ENCODE assay signal across 8 cellular contexts in the genomic region with DNA sequence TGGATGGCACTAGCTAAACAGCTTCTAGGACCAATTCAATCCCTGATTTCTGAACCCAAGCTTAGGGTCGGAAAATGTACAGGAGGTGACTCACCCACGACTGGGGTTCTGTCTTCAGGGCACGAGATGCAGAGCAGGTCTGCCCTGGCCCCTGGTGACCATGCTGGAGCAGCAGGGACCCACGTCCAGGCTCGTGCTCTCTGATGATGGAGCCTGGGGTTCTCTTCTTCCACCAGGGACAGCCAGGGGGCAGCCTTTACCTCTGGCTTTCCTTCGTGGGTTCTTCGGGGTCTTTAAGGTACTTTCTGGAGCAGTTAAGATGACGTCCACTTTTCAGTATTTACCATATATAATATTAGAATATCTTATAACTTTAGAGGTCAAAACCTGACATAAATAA. TPM values are rescaled to one million over a fixed set of nuclear protein-coding genes. Genes with fewer than 3 reads are reported as not detected.
A peak's percentile ranks its signal among the peaks of the same experiment; 100 is the strongest.
DNase-seq lines count a peak whose midpoint lies in the region; ATAC-seq, FAIRE-seq and TF ChIP-seq lines count a peak whose summit lies in the region.

No MANE protein-coding gene starts in this region.

- FAIRE-seq in A549 (lab: Jason Lieb, UNC): no peak

- H3K4me3 ChIP-seq in A549 (no peak overlapping the region), OCI-LY7 (ENCODE audit: low read depth, low read length, poor library complexity, severe bottlenecking) (no peak overlapping the region), colonic mucosa (no peak overlapping the region)

- intact Hi-C loops in OCI-LY7 (cut with micrococcal nuclease; ENCODE audit: unreplicated experiment): no loop called here
- intact Hi-C loops in colonic mucosa (cut with DNase I): loop anchor here (5.0 to 10.0 kb wide), 3 partner anchors 165 to 385 kb away; no protein-coding TSS in a partner anchor

- DNase-seq in A549 (ENCODE audit: low read depth in 1 of 2, low spot score in 1 of 2): peak in 1 of 2 experiments; percentile 27
- peak; percentile 31 for DNase-seq in EL
- peak; percentile 27 for DNase-seq in OCI-LY7 (ENCODE audit: low spot score)
- DNase-seq in colonic mucosa: no peak
- DNase-seq in retina: peak; percentile 73

- no peaks in the 10 kb centered on the region for H3K79me2 ChIP-seq in OCI-LY7 (ENCODE audit: insufficient read depth, low read depth, low read length)

- TF ChIP-seq RAD21 in A549 (conservative IDR thresholded peaks at IDR 0.05 in 1 of 2, IDR thresholded peaks at IDR 0.05 in 1 of 2): peak; percentile 15 to 26; a peak in 1 of 5 replicates

- peaks cover 6% of the 10 kb centered on the region; the same call in 1 of the 3 replicates for H3K4me1 ChIP-seq in A549
- peaks cover 31% of the 10 kb centered on the region for H3K4me1 ChIP-seq in OCI-LY7 (ENCODE audit: insufficient read depth, low read length, poor library complexity, severe bottlenecking)
- peaks cover 15% of the 10 kb centered on the region for H3K4me1 ChIP-seq in colonic mucosa

- 25% methylated on average over 8 of the region's 8 CpGs for WGBS in A549 (ENCODE audit: missing lambda C conversion rate)

- no peak overlapping the region for H2AFZ ChIP-seq in OCI-LY7 (ENCODE audit: low read length)

- H3K27me3 ChIP-seq in colonic mucosa: peaks cover 20% of the 10 kb centered on the region

- H3K9me3 ChIP-seq in A549 (peaks cover 15% of the 10 kb centered on the region), OCI-LY7 (ENCODE audit: low read length) (no peaks in the 10 kb centered on the region), colonic mucosa (no peaks in the 10 kb centered on the region)

- no peaks in the 10 kb centered on the region for H4K20me1 ChIP-seq in OCI-LY7 (ENCODE audit: insufficient read depth, low read length)

- TF ChIP-seq CTCF in A549 (IDR thresholded peaks at IDR 0.05): peak; percentile 31; the same call in 1 of the 3 replicates
- TF ChIP-seq CTCF in OCI-LY7 (conservative IDR thresholded peaks at IDR 0.05; ENCODE audit: low read length): peak; percentile 78
- peak; percentile 37 for TF ChIP-seq CTCF in colonic mucosa (IDR thresholded peaks at IDR 0.05)

- peak in 1 of 2 experiments; percentile 16; a peak in 1 of 6 replicates for ATAC-seq in A549
- no peak for ATAC-seq in GM21723 (IDR thresholded peaks at IDR 0.05; ENCODE audit: unreplicated experiment)
- ATAC-seq in GM18498 (IDR thresholded peaks at IDR 0.05; ENCODE audit: unreplicated experiment): no peak
- ATAC-seq in HG02840 (IDR thresholded peaks at IDR 0.05; ENCODE audit: low FRiP score, unreplicated experiment): no peak

- no peak overlapping the region for H3K9ac ChIP-seq in colonic mucosa (ENCODE audit: low read depth in 2 of 2, low read length in 2 of 2)

- CTCF ChIA-PET in A549 (lab: Yijun Ruan, JAX) (interaction anchor here (0.6 to 3.8 kb wide), 10 partner anchors 20 to 561 kb away, joined by 3 to 28 read pairs (median 4); no protein-coding TSS in a partner anchor), OCI-LY7 (lab: Charles Lee; ENCODE audit: unreplicated experiment) (interaction anchor here (0.5 to 1.0 kb wide), 2 partner anchors 105 to 156 kb away, joined by 3 to 4 read pairs; no protein-coding TSS in a partner anchor)

- H3K36me3 ChIP-seq in OCI-LY7 (ENCODE audit: insufficient read depth, low read length) (no peaks in the 10 kb centered on the region), colonic mucosa (no peaks in the 10 kb centered on the region)

- no peak for TF ChIP-seq EP300 in A549 (IDR thresholded peaks at IDR 0.05)

- no peak for TF ChIP-seq POLR2A in A549 (IDR thresholded peaks at IDR 0.05; ENCODE audit: low read length)

- no peak overlapping the region for H3K4me2 ChIP-seq in A549
- no peak overlapping the region; the same call in 1 of the 2 replicates for H3K4me2 ChIP-seq in OCI-LY7 (ENCODE audit: low read length)

- no peaks in the 10 kb centered on the region for H3K9me2 ChIP-seq in OCI-LY7 (ENCODE audit: insufficient read depth, low read length)

- no TSS peak for BruUV-seq in OCI-LY7 (replicated peaks; lab: Mats Ljungman, UMichigan)

- POLR2A ChIA-PET in A549 (lab: Yijun Ruan, JAX) (no interaction called here), OCI-LY7 (lab: Charles Lee) (interaction anchor here (0.5 to 0.6 kb wide), 2 partner anchors 26 to 376 kb away, joined by 3 to 10 read pairs; no protein-coding TSS in a partner anchor)

- H3K27ac ChIP-seq in A549 (no peak overlapping the region), OCI-LY7 (ENCODE audit: low read depth, low read length, poor library complexity, severe bottlenecking) (no peak overlapping the region), colonic mucosa (no peak overlapping the region)

TF ChIP-seq in A549, 52 proteins besides CTCF, POLR2A, EP300 and RAD21:
- TF ChIP-seq, protein P1, sequence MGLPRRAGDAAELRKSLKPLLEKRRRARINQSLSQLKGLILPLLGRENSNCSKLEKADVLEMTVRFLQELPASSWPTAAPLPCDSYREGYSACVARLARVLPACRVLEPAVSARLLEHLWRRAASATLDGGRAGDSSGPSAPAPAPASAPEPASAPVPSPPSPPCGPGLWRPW (IDR thresholded peaks at IDR 0.05): no peak
- TF ChIP-seq FOSL2 (IDR thresholded peaks at IDR 0.05): no peak
- TF ChIP-seq FOSL2 (CRISPR knock-in tag; IDR thresholded peaks at IDR 0.05): 0 out of 2 replicates have a peak, but pooled peaks have one; percentile 37

RNA-seq across cellular contexts. Expression of gene CFAP77, which starts 2.1 kb away (rescaled TPM):
- polyA plus RNA-seq in A549 (2011; rRNA removed) (0.05 TPM in 1 of 2 replicates, not detected in the other), A549 (2017; fragmentation: RNase III; extraction: RNeasy Plus Mini Kit Qiagen cat#74134 plus additional on column Dnase treatment) (not detected in 3 replicates)
- polyA plus RNA-seq in A549 (2012; cell fraction: cytosol; rRNA removed): 0.04 TPM in 1 of 2 replicates, not detected in the other
- polyA plus RNA-seq in A549 (2012; cell fraction: nucleus; rRNA removed): not detected in 2 replicates
- polyA minus RNA-seq in A549 (2011; rRNA and poly(A)+ RNA removed): not detected in 2 replicates
- total RNA-seq in OCI-LY7 (2014; rRNA removed; shearing (Covaris generic)): not detected in 2 replicates
- total RNA-seq in OCI-LY7 (2022) (not detected in 2 replicates), colonic mucosa (not detected)

RNA-seq across cellular contexts. Expression of gene TTF1, which starts 5.4 kb away (rescaled TPM):
- polyA plus RNA-seq in A549 (2011; rRNA removed): 12.8 and 16.0 TPM in 2 replicates
- 8.8 and 9.8 TPM in 2 replicates for polyA plus RNA-seq in A549 (2012; cell fraction: cytosol; rRNA removed)
- polyA plus RNA-seq in A549 (2012; cell fraction: nucleus; rRNA removed): 2.9 and 8.8 TPM in 2 replicates
- 11.4 to 14.0 TPM (median 12.3 TPM) in 3 replicates for polyA plus RNA-seq in A549 (2017; fragmentation: RNase III; extraction: RNeasy Plus Mini Kit Qiagen cat#74134 plus additional on column Dnase treatment)
- polyA minus RNA-seq in A549 (2011; rRNA and poly(A)+ RNA removed): 2.0 and 2.9 TPM in 2 replicates
- 17.8 and 26.6 TPM in 2 replicates for total RNA-seq in OCI-LY7 (2014; rRNA removed; shearing (Covaris generic))
- total RNA-seq in OCI-LY7 (2022): 21.2 and 23.0 TPM in 2 replicates
- total RNA-seq in colonic mucosa: 10 to 100 TPM; 11.1 to 11.2 TPM

RNA-seq across cellular contexts. Expression of gene SETX, which starts 57.3 kb away (rescaled TPM):
- polyA plus RNA-seq in A549 (2011; rRNA removed) (29.8 and 34.3 TPM in 2 replicates), A549 (2017; fragmentation: RNase III; extraction: RNeasy Plus Mini Kit Qiagen cat#74134 plus additional on column Dnase treatment) (14.7 to 17.0 TPM (median 15.6 TPM) in 3 replicates)
- 7.5 and 8.0 TPM in 2 replicates for polyA plus RNA-seq in A549 (2012; cell fraction: cytosol; rRNA removed)
- polyA plus RNA-seq in A549 (2012; cell fraction: nucleus; rRNA removed): 11.1 and 17.1 TPM in 2 replicates
- polyA minus RNA-seq in A549 (2011; rRNA and poly(A)+ RNA removed): 51.7 and 54.5 TPM in 2 replicates
- 79.2 and 85.8 TPM in 2 replicates for total RNA-seq in OCI-LY7 (2014; rRNA removed; shearing (Covaris generic))
- total RNA-seq in OCI-LY7 (2022) (67.9 and 79.9 TPM in 2 replicates), colonic mucosa (10 to 100 TPM; 25.8 to 36.8 TPM)
